In the genomic region with DNA sequence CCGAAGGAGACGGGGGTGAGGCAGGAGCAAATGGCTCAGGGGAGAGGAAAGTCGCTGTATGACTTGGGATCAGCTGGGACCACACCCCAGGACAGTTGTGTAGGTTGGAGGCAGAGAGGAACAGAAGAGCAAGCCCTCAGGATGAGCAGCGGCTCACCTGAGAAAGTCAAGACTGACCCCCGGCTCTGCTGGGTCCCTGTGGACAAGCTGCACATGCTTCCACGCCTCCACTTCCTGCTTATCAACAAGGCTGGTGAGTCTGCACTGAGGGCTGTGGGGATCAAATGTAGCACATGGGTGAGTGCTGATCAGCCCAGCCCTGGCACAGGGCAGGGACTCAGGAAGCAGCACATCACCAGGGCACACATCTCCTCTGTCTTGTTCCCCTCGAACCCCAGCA, we compare ENCODE assay signal across 1 cellular context.
TF ChIP-seq lines count a peak whose summit lies in the region.

No MANE protein-coding gene starts in this region.

TF ChIP-seq in SK-N-SH, 30 proteins besides CTCF, POLR2A, EP300 and RAD21 (continued from another document):
- TF ChIP-seq POLR2AphosphoS5 (IDR thresholded peaks at IDR 0.05; ENCODE audit: low read depth, low read length) (no peak), GATA2 (CRISPR knock-in tag; IDR thresholded peaks at IDR 0.05) (no peak), RCOR1 (IDR thresholded peaks at IDR 0.05; ENCODE audit: low read length) (no peak), NFIC (IDR thresholded peaks at IDR 0.05; ENCODE audit: borderline replicate concordance) (no peak), SMC3 (IDR thresholded peaks at IDR 0.05; ENCODE audit: low read depth, low read length) (no peak), TCF12 (IDR thresholded peaks at IDR 0.05) (no peak), JUND (IDR thresholded peaks at IDR 0.05) (no peak)
